ENCODE assay signal across 29 cellular contexts in the genomic region with DNA sequence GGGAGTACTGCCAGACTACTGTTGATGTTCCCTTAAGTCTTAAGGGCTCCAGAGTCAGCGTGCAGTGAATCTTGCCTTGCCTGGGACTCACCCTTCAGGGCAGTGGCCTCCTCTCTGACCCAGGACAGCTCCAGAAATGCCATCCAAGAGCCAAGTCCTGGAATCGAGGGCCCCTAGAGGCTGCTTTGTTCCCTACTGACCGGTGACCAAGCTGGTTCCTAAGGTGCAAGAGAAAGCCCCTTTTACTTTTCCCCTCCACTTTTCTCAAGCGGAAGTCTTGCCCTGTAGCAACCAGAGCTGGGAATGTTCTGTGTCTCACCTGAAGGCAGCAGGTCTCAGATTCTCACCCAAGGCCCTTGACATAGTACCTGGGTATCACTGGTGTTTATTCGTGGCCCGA.
"Had no signal": no experiment of that assay in that cellular context is flagged by ENCODE, and none has a peak within 500 bp of the region (broad histone marks: within the 10 kb centered on the region; RNA-seq: fewer than 3 reads in every experiment).

No MANE protein-coding gene starts in this region.

- H3K9me3 ChIP-seq: adrenal gland, body of pancreas had no signal

- H3K27me3 ChIP-seq: adrenal gland, body of pancreas, breast epithelium had no signal

- H3K4me1 ChIP-seq: adrenal gland, body of pancreas, breast epithelium had no signal

- H3K4me3 ChIP-seq: adrenal gland, body of pancreas, breast epithelium, PC-9 had no signal

- H3K4me2 ChIP-seq: PC-9 had no signal

- H2AFZ ChIP-seq: PC-9 had no signal

- H3K27ac ChIP-seq: adrenal gland, body of pancreas, breast epithelium, PC-9, RWPE1 had no signal

- H3K36me3 ChIP-seq: adrenal gland, breast epithelium had no signal

- FAIRE-seq: astrocyte, RCC 7860 had no signal

- DNase-seq: activated B cell treated with CpG ODN at 0.5 μM for 24 hours; activated CD4-positive, alpha-beta memory T cell treated with anti-CD3 and anti-CD28 coated beads for 36 hours; activated CD4-positive, alpha-beta T cell treated with anti-CD3 and anti-CD28 coated beads for 4 hours; activated CD4-positive, alpha-beta T cell treated with anti-CD3 and anti-CD28 coated beads, Interleukin-2, amount 50 U/mL, for 1 hour; activated CD4-positive, CD25-positive, alpha-beta regulatory T cell treated with anti-CD3 and anti-CD28 coated beads, Interleukin-2, amount 50 U/mL, for 72 hours; activated CD8-positive, alpha-beta memory T cell treated with anti-CD3 and anti-CD28 coated beads, Interleukin-2, amount 50 U/mL, for 4 hours; activated gamma-delta T cell treated with Interleukin-2 at 50 U/mL for 16 hours; activated naive CD4-positive, alpha-beta T cell treated with anti-CD3 and anti-CD28 coated beads for 36 hours; activated T-cell treated with anti-CD3 and anti-CD28 coated beads for 4 hours; activated T-cell treated with anti-CD3 and anti-CD28 coated beads, Interleukin-2, amount 50 U/mL, for 4 hours; adrenal gland; Karpas-422; MM.1S; MV-4-11; NCI-H1436 treated with DMSO at 0.1 percent for 48 hours; NCI-H1694 treated with DMSO at 0.1 percent for 48 hours; NCI-H2107; NCI-H2171; NCI-H510A; NCI-H526 treated with DMSO at 0.1 percent for 48 hours; NCI-H774 had no signal

- ATAC-seq: activated naive CD4-positive, alpha-beta T cell treated with anti-CD3 and anti-CD28 coated beads, Interleukin-2, amount 50 U/mL, for 72 hours; activated T-cell treated with anti-CD3 and anti-CD28 coated beads, Interleukin-2, amount 50 U/mL, for 4 hours; body of pancreas; Right ventricle myocardium inferior had no signal
